In the genomic region with DNA sequence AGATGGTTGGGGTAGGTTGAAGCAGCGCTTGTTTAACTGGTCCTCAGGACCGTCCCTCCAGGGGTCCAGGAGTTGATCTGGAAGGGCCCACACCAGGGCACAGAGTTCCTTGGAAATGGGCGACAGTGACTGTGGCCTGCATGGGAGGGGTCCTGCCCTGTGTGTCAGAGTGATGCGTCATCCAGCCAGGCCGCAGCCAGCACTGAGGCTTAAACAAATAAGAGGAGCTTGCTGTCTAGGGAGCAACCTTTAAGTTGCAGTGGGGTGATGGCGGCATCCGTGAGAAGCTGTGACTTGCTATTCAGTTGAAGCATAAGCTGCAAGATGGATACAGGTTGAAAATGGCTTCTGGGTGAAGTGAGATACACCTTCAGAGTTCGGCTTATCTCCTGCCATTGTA, we compare ENCODE assay signal across 21 cellular contexts. TPM values are rescaled to one million over a fixed set of nuclear protein-coding genes. Genes with fewer than 3 reads are reported as not detected.
A peak's percentile ranks its signal among the peaks of the same experiment; 100 is the strongest.
DNase-seq lines count a peak whose midpoint lies in the region; ATAC-seq, FAIRE-seq and TF ChIP-seq lines count a peak whose summit lies in the region.
"Had no signal": no experiment of that assay in that cellular context is flagged by ENCODE, and none has a peak within 500 bp of the region (broad histone marks: within the 10 kb centered on the region; RNA-seq: fewer than 3 reads in every experiment).

No MANE protein-coding gene starts in this region.

- no peaks in the 10 kb centered on the region for H3K27me3 ChIP-seq in bronchial epithelial cell (ENCODE audit: control insufficient read depth, insufficient read depth, low read length)
- H3K27me3 ChIP-seq: BLaER1 had no signal

- peaks cover 14% of the 10 kb centered on the region for H3K36me3 ChIP-seq in bronchial epithelial cell (ENCODE audit: control insufficient read depth, insufficient read depth, low read length)

- peak; percentile 73 for DNase-seq in Daoy (ENCODE audit: low read depth)
- peak; percentile 25 for DNase-seq in T1000 (lab: John Stamatoyannopoulos, UW)
- peak; percentile 25 for DNase-seq in bronchial epithelial cell (ENCODE audit: low read depth)
- DNase-seq in posterior vena cava (ENCODE audit: low spot score): peak; percentile 73
- no peak for DNase-seq in NCI-H146 (lab: John Stamatoyannopoulos, UW)
- no peak for DNase-seq in NCI-H345 (lab: John Stamatoyannopoulos, UW)
- no peak for DNase-seq in activated naive CD4-positive, alpha-beta T cell treated with anti-CD3 and anti-CD28 coated beads, Interleukin-2, amount 50 U/mL, for 72 hours (ENCODE audit: low spot score in 2 of 2)
- DNase-seq: Calu3; CD4-positive, alpha-beta memory T cell; H9; NCI-H1105; NCI-H1694; NCI-H510A treated with DMSO at 0.1 percent for 48 hours; NCI-H82; OCI-M1; RPMI8226; SHP77 treated with DMSO at 0.1 percent for 48 hours; SK-N-SH had no signal

- H3K4me3 ChIP-seq in bronchial epithelial cell (ENCODE audit: low read depth, low read length): no peak overlapping the region
- H3K4me3 ChIP-seq: A549, BLaER1 had no signal

- TF ChIP-seq CTCF in bronchial epithelial cell (IDR thresholded peaks at IDR 0.05; ENCODE audit: insufficient read depth, low read length, severe bottlenecking): no peak

- FAIRE-seq in bronchial epithelial cell (lab: Jason Lieb, UNC): peak; percentile 23
- FAIRE-seq: A549 had no signal

- H3K27ac Mint-ChIP-seq in activated naive CD4-positive, alpha-beta T cell treated with anti-CD3 and anti-CD28 coated beads, Interleukin-2, amount 50 U/mL, for 72 hours: peak overlapping the region in 1 of 2 donors; percentile 29
- H3K27ac Mint-ChIP-seq: H9 had no signal

- no peak for ATAC-seq in GM18873 (IDR thresholded peaks at IDR 0.05; ENCODE audit: low FRiP score, unreplicated experiment)
- no peak for ATAC-seq in activated naive CD4-positive, alpha-beta T cell treated with anti-CD3 and anti-CD28 coated beads, Interleukin-2, amount 50 U/mL, for 72 hours

- intact Hi-C loops in posterior vena cava (cut with DNase I): no loop called here

- peaks cover 7 to 19% of the 10 kb centered on the region in 2 donors for H3K36me3 Mint-ChIP-seq in activated naive CD4-positive, alpha-beta T cell treated with anti-CD3 and anti-CD28 coated beads, Interleukin-2, amount 50 U/mL, for 72 hours

- no peaks in the 10 kb centered on the region for H3K9me3 Mint-ChIP-seq in activated naive CD4-positive, alpha-beta T cell treated with anti-CD3 and anti-CD28 coated beads, Interleukin-2, amount 50 U/mL, for 72 hours
- H3K9me3 Mint-ChIP-seq: CD4-positive, alpha-beta memory T cell; H9 had no signal

RNA-seq across cellular contexts. Expression of gene DCAF4, which starts 20.2 kb away (rescaled TPM):
- total RNA-seq in Daoy (2014; rRNA removed; shearing (Covaris generic)): 19.8 and 33.4 TPM in 2 replicates
- total RNA-seq in bronchial epithelial cell (8.7 and 14.0 TPM in 2 replicates), posterior vena cava (10 to 100 TPM in 1 of 2 donors, 1 to 10 TPM in 1; 7.4 to 11.3 TPM)
- 10 to 100 TPM; 17.7 to 20.5 TPM for total RNA-seq in activated naive CD4-positive, alpha-beta T cell treated with anti-CD3 and anti-CD28 coated beads, Interleukin-2, amount 50 U/mL, for 72 hours

RNA-seq across cellular contexts. Expression of gene DPF3, which starts 52.6 kb away (rescaled TPM):
- total RNA-seq in Daoy (2014; rRNA removed; shearing (Covaris generic)): 5.0 and 6.4 TPM in 2 replicates
- total RNA-seq in bronchial epithelial cell (0.13 TPM in 1 of 2 replicates, not detected in the other), posterior vena cava (under 1 TPM; 0.19 to 0.93 TPM)
- under 1 TPM in 1 of 2 donors, not detected in 1; 0.29 TPM for total RNA-seq in activated naive CD4-positive, alpha-beta T cell treated with anti-CD3 and anti-CD28 coated beads, Interleukin-2, amount 50 U/mL, for 72 hours
- total RNA-seq: H9 had no signal

Comparison
In these comparisons a context has a peak if more than half of its experiments do, and no peak if none do; other contexts are left out.
1. DNase-seq: peak in Daoy (single experiment), T1000 (single experiment), bronchial epithelial cell (single experiment) and posterior vena cava (single experiment); none in NCI-H146 (single experiment), NCI-H345 (single experiment) and activated naive CD4-positive, alpha-beta T cell treated with anti-CD3 and anti-CD28 coated beads, Interleukin-2, amount 50 U/mL, for 72 hours (0 of 2).